ENCODE assay signal across 8 cellular contexts in the genomic region with DNA sequence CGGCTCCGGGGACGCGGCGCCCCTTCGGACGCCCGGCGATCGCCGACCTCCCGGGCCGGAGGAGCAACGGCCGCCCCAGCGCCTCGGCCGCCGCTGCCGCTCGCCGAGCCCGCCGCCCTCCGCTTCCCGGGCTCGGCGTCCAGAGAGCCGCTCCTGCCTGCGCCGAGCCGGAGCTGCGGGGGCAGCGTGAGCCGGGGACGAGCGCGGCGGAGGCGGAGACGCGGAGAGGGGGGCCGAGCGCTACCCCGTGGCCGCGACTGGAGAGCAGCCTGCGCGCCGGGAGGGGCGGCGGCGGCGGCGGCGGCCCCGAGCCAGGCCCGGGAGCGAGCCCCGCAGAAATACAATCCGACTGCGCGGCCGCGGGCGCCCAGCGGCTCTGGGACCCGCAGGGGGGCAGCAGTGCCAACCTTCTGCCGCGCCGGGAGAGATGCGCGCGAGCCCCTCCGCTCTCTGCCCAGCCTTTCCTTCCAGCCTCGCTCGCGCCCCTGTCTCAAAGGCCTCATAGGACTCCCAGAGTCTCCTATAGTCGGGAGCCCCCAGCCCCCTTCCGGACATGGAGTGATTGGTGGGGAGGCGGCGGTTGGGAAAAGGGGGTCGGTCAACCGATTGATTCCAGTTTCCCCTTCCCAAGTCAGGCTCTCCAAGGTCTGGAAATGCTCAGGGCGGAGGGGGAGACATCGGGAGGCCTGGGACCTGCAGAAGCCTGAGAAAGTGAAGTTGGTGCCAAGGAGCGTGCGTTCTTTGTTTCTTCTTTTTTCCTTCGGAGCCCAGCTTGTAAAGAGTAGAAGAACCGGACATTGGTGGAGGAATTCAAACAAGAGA.
DNase-seq lines count a peak whose midpoint lies in the region; ATAC-seq and TF ChIP-seq lines count a peak whose summit lies in the region.

No MANE protein-coding gene starts in this region.

- CTCF ChIA-PET in RWPE1 (lab: Yijun Ruan, JAX), result interaction anchor here (0.5 to 1.4 kb wide), 7 partner anchors 49 to 1183 kb away, joined by 3 to 4 read pairs (median 3); no protein-coding TSS in a partner anchor

- POLR2A ChIA-PET in RWPE1 (lab: Yijun Ruan, JAX; ENCODE audit: low non-redundant PET), result no interaction called here

- H3K36me3 ChIP-seq in brain microvascular endothelial cell (replicated peaks), result no peaks in the 10 kb centered on the region

- ATAC-seq in HG03460 (IDR thresholded peaks at IDR 0.05; ENCODE audit: unreplicated experiment) (no peak), HG02840 (IDR thresholded peaks at IDR 0.05; ENCODE audit: low FRiP score, unreplicated experiment) (no peak)

- TF ChIP-seq CTCF in RWPE1 (conservative IDR thresholded peaks at IDR 0.05; ENCODE audit: low read depth) (peak; percentile 58), brain microvascular endothelial cell (IDR thresholded peaks at IDR 0.05; ENCODE audit: low read depth, low read length, missing control alignments) (no peak)

- H3K27me3 ChIP-seq in brain microvascular endothelial cell (replicated peaks), result peaks cover 35% of the 10 kb centered on the region

- no peak overlapping the region for H3K27ac ChIP-seq in RWPE1
- no peak overlapping the region for H3K27ac ChIP-seq in brain microvascular endothelial cell

- in situ Hi-C loops in brain microvascular endothelial cell (cut with HindIII; ENCODE audit: low pct_ligation_motif_present, low sequenced_read_pairs), result no loop called here

- H3K4me3 ChIP-seq in brain microvascular endothelial cell (ENCODE audit: low read depth, low read length), result peak overlapping the region; percentile 17

- DNase-seq in DMS79 treated with DMSO at 0.1 percent for 48 hours (lab: John Stamatoyannopoulos, UW) (peak; percentile 41), DMS79 (lab: John Stamatoyannopoulos, UW) (no peak), RWPE1 (ENCODE audit: low spot score) (peak; percentile 22), brain microvascular endothelial cell (no peak), kidney tubule cell (ENCODE audit: low spot score) (peak; percentile 28)
- DNase-seq in stimulated activated CD4-positive, alpha-beta T cell treated with anti-CD3 and anti-CD28 coated beads, Interleukin-1b, Interleukin-23, amount 100 ng/mL, for 48 hours, result peak; percentile 17

Comparison
In these comparisons a context has a peak if more than half of its experiments do, and no peak if none do; other contexts are left out.
1. DNase-seq: peak in DMS79 treated with DMSO at 0.1 percent for 48 hours (single experiment), RWPE1 (single experiment), kidney tubule cell (single experiment) and stimulated activated CD4-positive, alpha-beta T cell treated with anti-CD3 and anti-CD28 coated beads, Interleukin-1b, Interleukin-23, amount 100 ng/mL, for 48 hours (single experiment); none in DMS79 (single experiment) and brain microvascular endothelial cell (single experiment).